In the genomic region with DNA sequence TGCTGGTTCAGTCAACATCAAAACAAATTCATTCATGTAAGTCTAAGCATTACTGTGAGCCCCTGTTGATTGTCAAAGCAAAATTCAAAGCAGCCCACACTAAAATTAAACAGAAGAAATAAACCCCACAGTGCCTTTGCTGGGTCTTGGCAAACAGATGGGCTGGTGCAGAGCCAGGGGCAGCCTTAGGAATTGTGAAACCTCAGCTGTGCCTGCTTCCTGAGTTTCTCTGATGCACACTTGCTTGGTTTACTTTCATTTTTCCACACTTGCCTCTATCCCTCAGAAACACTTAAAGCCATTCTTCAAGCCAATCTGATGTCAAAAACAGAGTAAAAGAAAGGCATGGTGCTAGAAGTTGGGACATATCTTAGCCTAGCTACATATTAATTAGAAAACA, we compare ENCODE assay signal across 13 cellular contexts. TPM values are rescaled to one million over a fixed set of nuclear protein-coding genes. Genes with fewer than 3 reads are reported as not detected.
A peak's percentile ranks its signal among the peaks of the same experiment; 100 is the strongest.
DNase-seq lines count a peak whose midpoint lies in the region; TF ChIP-seq lines count a peak whose summit lies in the region.
"Had no signal": no experiment of that assay in that cellular context is flagged by ENCODE, and none has a peak within 500 bp of the region (broad histone marks: within the 10 kb centered on the region; RNA-seq: fewer than 3 reads in every experiment).

No MANE protein-coding gene starts in this region.

- no peaks in the 10 kb centered on the region for H3K27me3 ChIP-seq in osteoblast (ENCODE audit: insufficient read depth, low read length)
- H3K27me3 ChIP-seq: dorsolateral prefrontal cortex, sigmoid colon had no signal

- H3K4me1 ChIP-seq in osteoblast (ENCODE audit: insufficient read depth, low read length): no peaks in the 10 kb centered on the region

- H3K36me3 ChIP-seq in osteoblast (ENCODE audit: insufficient read depth, low read length): no peaks in the 10 kb centered on the region
- H3K36me3 ChIP-seq: sigmoid colon had no signal

- H4K20me1 ChIP-seq in osteoblast (ENCODE audit: insufficient read depth, low read length): no peaks in the 10 kb centered on the region

- TF ChIP-seq CTCF in osteoblast (IDR thresholded peaks at IDR 0.05; ENCODE audit: extremely low read depth, low read depth, low read length): no peak

- H3K4me3 ChIP-seq in osteoblast (ENCODE audit: insufficient read depth, low read length): no peak overlapping the region
- H3K4me3 ChIP-seq: dorsolateral prefrontal cortex, sigmoid colon had no signal

- no peaks in the 10 kb centered on the region for H3K9me3 ChIP-seq in osteoblast (ENCODE audit: low read depth, low read length)

- peak overlapping the region; percentile 23 for H3K4me2 ChIP-seq in osteoblast (ENCODE audit: insufficient read depth, low read length)

- no peaks in the 10 kb centered on the region for H3K79me2 ChIP-seq in osteoblast (ENCODE audit: insufficient read depth, low read length)

- peak overlapping the region; percentile 67 for H2AFZ ChIP-seq in osteoblast (ENCODE audit: low read length)

- DNase-seq in DMS 273 (lab: John Stamatoyannopoulos, UW; ENCODE audit: unreplicated experiment) (peak; percentile 69), NCI-H1694 treated with DMSO at 0.1 percent for 48 hours (lab: John Stamatoyannopoulos, UW) (peak; percentile 57), fibroblast of gingiva (ENCODE audit: low read depth) (peak; percentile 77), osteoblast (ENCODE audit: insufficient read length, low spot score, missing footprints) (peak; percentile 19), 8988T (no peak)
- no peak for DNase-seq in stimulated activated CD4-positive, alpha-beta T cell treated with anti-CD3 and anti-CD28 coated beads, Interleukin-2, amount 100 ng/mL, for 24 hours
- no peak for DNase-seq in stimulated activated CD4-positive, alpha-beta T cell treated with anti-CD3 and anti-CD28 coated beads, Interleukin-12 subunit alpha, Interleukin-12 subunit beta, amount 100 ng/mL, for 4 hours
- no peak for DNase-seq in stimulated activated naive CD4-positive, alpha-beta T cell (lab: John Stamatoyannopoulos, UW)
- DNase-seq: activated CD4-positive, alpha-beta memory T cell treated with anti-CD3 and anti-CD28 coated beads, Interleukin-2, amount 10 ng/mL, durations not matched to agents 7 days and 5 days; activated naive CD4-positive, alpha-beta T cell treated with anti-CD3 and anti-CD28 coated beads for 36 hours; sigmoid colon had no signal

- no peak overlapping the region for H3K27ac ChIP-seq in osteoblast (ENCODE audit: low read depth, low read length)

RNA-seq across cellular contexts. Expression of a gene that starts 6.5 kb away (rescaled TPM):
- total RNA-seq in osteoblast: not detected in 2 replicates
- total RNA-seq: activated naive CD4-positive, alpha-beta T cell treated with anti-CD3 and anti-CD28 coated beads for 36 hours; dorsolateral prefrontal cortex; T-helper 2 cell treated with Interferon-gamma antibody and Interleukin-4, amounts not matched to agents 100 ng/mL and 5 ng/mL, for 36 hours had no signal

Comparison
In these comparisons a context has a peak if more than half of its experiments do, and no peak if none do; other contexts are left out.
1. DNase-seq: peak in DMS 273 (single experiment), NCI-H1694 treated with DMSO at 0.1 percent for 48 hours (single experiment), fibroblast of gingiva (single experiment) and osteoblast (single experiment); none in stimulated activated CD4-positive, alpha-beta T cell treated with anti-CD3 and anti-CD28 coated beads, Interleukin-2, amount 100 ng/mL, for 24 hours (0 of 2), 8988T (single experiment), stimulated activated CD4-positive, alpha-beta T cell treated with anti-CD3 and anti-CD28 coated beads, Interleukin-12 subunit alpha, Interleukin-12 subunit beta, amount 100 ng/mL, for 4 hours (single experiment) and stimulated activated naive CD4-positive, alpha-beta T cell (0 of 6).